Comparison of ENCODE assay signal across 25 cellular contexts in the genomic region with DNA sequence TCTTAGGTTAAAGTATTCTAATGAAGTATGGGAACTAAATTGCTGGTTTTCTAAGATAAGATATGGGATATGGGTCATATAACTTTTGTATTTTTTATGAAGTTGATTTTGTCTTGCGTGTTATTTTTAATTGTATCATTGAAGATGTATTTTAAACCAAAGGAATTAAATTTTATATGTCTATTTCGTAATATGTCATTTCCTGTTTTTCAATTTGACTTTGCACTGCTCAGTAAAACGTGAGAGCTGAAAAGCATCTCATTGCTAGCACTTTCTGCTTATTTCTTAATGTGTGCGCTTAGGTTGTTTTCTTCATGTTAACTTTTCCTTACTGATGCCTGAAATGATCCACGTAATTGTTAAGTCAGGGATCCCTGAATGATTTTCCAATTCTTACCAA.
"Had no signal": no experiment of that assay in that cellular context is flagged by ENCODE, and none has a peak within 500 bp of the region (broad histone marks: within the 10 kb centered on the region; RNA-seq: fewer than 3 reads in every experiment).

No MANE protein-coding gene starts in this region.

- H3K4me1 ChIP-seq: prostate gland had no signal

- H2AFZ ChIP-seq: hepatocyte, parathyroid adenoma had no signal

- H3K27me3 ChIP-seq: dorsolateral prefrontal cortex, hepatocyte, stomach, suprapubic skin, thyroid gland, upper lobe of left lung, vagina had no signal

- H3K9me3 ChIP-seq: left ventricle myocardium inferior, lower lobe of right lung, prostate gland, stomach, suprapubic skin, thyroid gland, upper lobe of left lung, vagina had no signal

- H3K4me3 Mint-ChIP-seq: memory B cell, mesothelial cell of epicardium, natural killer cell, neural crest cell had no signal

- H3K9me3 Mint-ChIP-seq: memory B cell, mesothelial cell of epicardium, natural killer cell, neural crest cell had no signal

- H3K36me3 ChIP-seq: left ventricle myocardium inferior, lower lobe of right lung, prostate gland, thyroid gland, vagina had no signal

- ATAC-seq: left cardiac atrium, lower lobe of right lung, natural killer cell, sciatic nerve had no signal

- H3K36me3 Mint-ChIP-seq: memory B cell, natural killer cell had no signal

- H3K79me2 ChIP-seq: hepatocyte, parathyroid adenoma had no signal

- DNase-seq: cortex of kidney; effector CD8-positive, alpha-beta T cell; foreskin melanocyte; kidney; left cardiac atrium; left ventricle myocardium inferior; lower lobe of right lung; natural killer cell; retina; small intestine; stimulated activated CD4-positive, alpha-beta T cell treated with anti-CD3 and anti-CD28 coated beads, Interleukin-12 subunit alpha, Interleukin-12 subunit beta, amount 100 ng/mL, for 4 hours; stimulated activated naive CD4-positive, alpha-beta T cell; stomach; thyroid gland had no signal

- FAIRE-seq: kidney, small intestine had no signal

- H3K4me3 ChIP-seq: dorsolateral prefrontal cortex, hepatocyte, left ventricle myocardium inferior, lower lobe of right lung, prostate gland, stomach, suprapubic skin, thyroid gland, upper lobe of left lung, vagina had no signal

- H3K27ac Mint-ChIP-seq: memory B cell, mesothelial cell of epicardium had no signal

- H3K9ac ChIP-seq: parathyroid adenoma had no signal

- H3K27me3 Mint-ChIP-seq: memory B cell had no signal

- H3K4me1 Mint-ChIP-seq: memory B cell, mesothelial cell of epicardium, neural crest cell had no signal

- H3K27ac ChIP-seq: dorsolateral prefrontal cortex, hepatocyte, left ventricle myocardium inferior, lower lobe of right lung, prostate gland, stomach, thyroid gland, upper lobe of left lung had no signal

- H3K4me2 ChIP-seq: hepatocyte had no signal
